Comparison of ENCODE assay signal across 9 cellular contexts in genomic region chr4:15238720-15239119, GRCh38.
DNase-seq lines count a peak whose midpoint lies in the region; ATAC-seq, FAIRE-seq and TF ChIP-seq lines count a peak whose summit lies in the region.
"Had no signal": no experiment of that assay in that cellular context is flagged by ENCODE, and none has a peak within 500 bp of the region (broad histone marks: within the 10 kb centered on the region; RNA-seq: fewer than 3 reads in every experiment).

No MANE protein-coding gene starts in this region.

- peak; percentile 27 for TF ChIP-seq CTCF in CD8-positive, alpha-beta T cell (IDR thresholded peaks at IDR 0.05)

- intact Hi-C loops in CD8-positive, alpha-beta T cell (cut with DNase I, micrococcal nuclease), result loop anchor here in 1 of 2 experiments (1.0 kb wide), 1 partner anchor 219 kb away; no protein-coding TSS in a partner anchor
- intact Hi-C loops in left cardiac atrium (cut with DNase I), result loop anchor here (2.0 to 5.0 kb wide), 3 partner anchors 159 to 220 kb away; no protein-coding TSS in a partner anchor
- intact Hi-C loops in sciatic nerve (cut with DNase I), result no loop called here

- no peaks in the 10 kb centered on the region for H3K36me3 ChIP-seq in CD8-positive, alpha-beta T cell (ENCODE audit: insufficient read depth, low read length)

- H3K9me3 Mint-ChIP-seq in CD8-positive, alpha-beta T cell, result no peaks in the 10 kb centered on the region
- no peaks in the 10 kb centered on the region for H3K9me3 Mint-ChIP-seq in activated T-cell treated with anti-CD3 and anti-CD28 coated beads, Interleukin-2, amount 50 U/mL, for 72 hours

- peak; percentile 44 for ATAC-seq in CD8-positive, alpha-beta T cell
- ATAC-seq in activated T-cell treated with anti-CD3 and anti-CD28 coated beads, Interleukin-2, amount 50 U/mL, for 72 hours (replicated peaks in 1 of 2), result peak in 1 of 2 donors; percentile 51
- ATAC-seq in left cardiac atrium, result peak; percentile 69 to 72
- ATAC-seq in sciatic nerve, result peak; percentile 74

- peaks cover 8% of the 10 kb centered on the region for H3K4me1 ChIP-seq in CD8-positive, alpha-beta T cell (ENCODE audit: insufficient read depth, low read length)

- no peak overlapping the region for H3K4me3 Mint-ChIP-seq in CD8-positive, alpha-beta T cell
- H3K4me3 Mint-ChIP-seq in activated T-cell treated with anti-CD3 and anti-CD28 coated beads, Interleukin-2, amount 50 U/mL, for 72 hours, result no peak overlapping the region

- peak in 1 of 7 experiments; percentile 8 for DNase-seq in CD8-positive, alpha-beta T cell
- peak; percentile 20 for DNase-seq in GM19239 (ENCODE audit: insufficient read length, low spot score)
- DNase-seq in Kasumi-1 (lab: John Stamatoyannopoulos, UW), result peak; percentile 74 to 83
- peak; percentile 15 to 26 for DNase-seq in activated T-cell treated with anti-CD3 and anti-CD28 coated beads, Interleukin-2, amount 50 U/mL, for 72 hours
- DNase-seq in left cardiac atrium, result no peak
- DNase-seq in sciatic nerve (ENCODE audit: low spot score), result no peak
- DNase-seq in OCI-M2 (lab: John Stamatoyannopoulos, UW; ENCODE audit: unreplicated experiment), result no peak
- no peak for DNase-seq in putamen (ENCODE audit: low spot score)

- no peaks in the 10 kb centered on the region for H3K27me3 ChIP-seq in CD8-positive, alpha-beta T cell (ENCODE audit: insufficient read depth, low read length)

- peaks cover 9% of the 10 kb centered on the region for H3K4me1 Mint-ChIP-seq in CD8-positive, alpha-beta T cell (ENCODE audit: low read depth)
- H3K4me1 Mint-ChIP-seq in activated T-cell treated with anti-CD3 and anti-CD28 coated beads, Interleukin-2, amount 50 U/mL, for 72 hours (ENCODE audit: low read depth), result peaks cover 12% of the 10 kb centered on the region

- no peak overlapping the region for H3K27ac Mint-ChIP-seq in CD8-positive, alpha-beta T cell
- no peak overlapping the region for H3K27ac Mint-ChIP-seq in activated T-cell treated with anti-CD3 and anti-CD28 coated beads, Interleukin-2, amount 50 U/mL, for 72 hours

- POLR2A ChIA-PET in CD8-positive, alpha-beta T cell (lab: Charles Lee), result no interaction called here

- no peak overlapping the region for H3K27ac ChIP-seq in CD8-positive, alpha-beta T cell (ENCODE audit: low read depth, low read length)
- H3K27ac ChIP-seq: KMS-11 had no signal

- no peaks in the 10 kb centered on the region for H3K36me3 Mint-ChIP-seq in CD8-positive, alpha-beta T cell
- no peaks in the 10 kb centered on the region for H3K36me3 Mint-ChIP-seq in activated T-cell treated with anti-CD3 and anti-CD28 coated beads, Interleukin-2, amount 50 U/mL, for 72 hours (ENCODE audit: insufficient read depth in 2 of 2)

- no peaks in the 10 kb centered on the region for H3K27me3 Mint-ChIP-seq in CD8-positive, alpha-beta T cell (ENCODE audit: low read depth)
- H3K27me3 Mint-ChIP-seq in activated T-cell treated with anti-CD3 and anti-CD28 coated beads, Interleukin-2, amount 50 U/mL, for 72 hours (ENCODE audit: low read depth), result no peaks in the 10 kb centered on the region

- CTCF ChIA-PET in CD8-positive, alpha-beta T cell (lab: Charles Lee), result interaction anchor here (0.7 to 10.3 kb wide), 5 partner anchors 158 to 227 kb away, joined by 3 to 179 read pairs (median 4); no protein-coding TSS in a partner anchor

- no peak overlapping the region for H3K4me3 ChIP-seq in CD8-positive, alpha-beta T cell (ENCODE audit: low read depth, low read length)

- peak; percentile 58 for FAIRE-seq in GM19239 (lab: Jason Lieb, UNC)

- H3K9me3 ChIP-seq in CD8-positive, alpha-beta T cell (ENCODE audit: low read length), result no peaks in the 10 kb centered on the region

Comparison
In these comparisons a context has a peak if more than half of its experiments do, and no peak if none do; other contexts are left out.
1. DNase-seq: peak in GM19239 (single experiment), Kasumi-1 (2 of 2) and activated T-cell treated with anti-CD3 and anti-CD28 coated beads, Interleukin-2, amount 50 U/mL, for 72 hours (2 of 2); none in left cardiac atrium (single experiment), sciatic nerve (single experiment), OCI-M2 (single experiment) and putamen (single experiment).